Comparison of ENCODE assay signal across 23 cellular contexts in the genomic region with DNA sequence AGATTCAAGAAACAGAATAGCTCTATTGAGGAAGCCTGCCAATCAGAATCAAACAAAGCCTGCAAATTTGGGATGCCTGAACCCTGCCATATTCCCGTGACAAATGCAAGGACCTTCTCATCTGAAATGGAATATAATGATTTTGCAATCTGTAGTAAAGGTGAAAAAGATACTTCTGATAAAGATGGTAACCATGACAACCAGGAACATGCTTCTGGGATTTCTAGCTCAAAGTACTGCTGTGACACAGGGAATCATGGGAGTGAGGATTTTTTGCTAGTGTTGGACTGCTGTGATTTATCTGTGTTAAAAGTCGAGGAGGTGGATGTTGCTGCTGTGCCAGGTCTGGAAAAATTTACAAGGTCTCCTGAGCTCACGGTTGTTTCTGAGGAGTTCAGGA. TPM values are rescaled to one million over a fixed set of nuclear protein-coding genes. Genes with fewer than 3 reads are reported as not detected.
A peak's percentile ranks its signal among the peaks of the same experiment; 100 is the strongest.
DNase-seq lines count a peak whose midpoint lies in the region; ATAC-seq and TF ChIP-seq lines count a peak whose summit lies in the region.
"Had no signal": no experiment of that assay in that cellular context is flagged by ENCODE, and none has a peak within 500 bp of the region (broad histone marks: within the 10 kb centered on the region; RNA-seq: fewer than 3 reads in every experiment).

No MANE protein-coding gene starts in this region.

- H3K27ac Mint-ChIP-seq in progenitor cell of endocrine pancreas, result no peak overlapping the region
- H3K27ac Mint-ChIP-seq: CD4-positive, alpha-beta T cell had no signal

- H3K4me2 ChIP-seq in hepatocyte, result no peak overlapping the region
- H3K4me2 ChIP-seq: BLaER1 treated with 17β-estradiol and CSF1 and Interleukin-3, amounts not matched to agents 10 nM and 100 nM had no signal

- CTCF ChIA-PET in Panc1 (lab: Charles Lee), result no interaction called here

- no peaks in the 10 kb centered on the region for H4K20me1 ChIP-seq in hepatocyte (ENCODE audit: insufficient read depth, poor library complexity, severe bottlenecking)

- no peaks in the 10 kb centered on the region for H3K36me3 ChIP-seq in cardiac muscle cell
- H3K36me3 ChIP-seq in Panc1 (ENCODE audit: control insufficient read depth, insufficient read depth, low read length), result no peaks in the 10 kb centered on the region
- H3K36me3 ChIP-seq in hepatocyte (replicated peaks; ENCODE audit: insufficient read depth, low read depth), result no peaks in the 10 kb centered on the region

- in situ Hi-C loops in Panc1 (cut with HindIII; ENCODE audit: low pct_unique_long_range_greater_than_20kb, low sequenced_read_pairs), result no loop called here

- no peak overlapping the region for H3K4me3 ChIP-seq in cardiac muscle cell
- no peak overlapping the region for H3K4me3 ChIP-seq in Panc1 (ENCODE audit: low read depth in 2 of 2, low read length in 2 of 2)
- H3K4me3 ChIP-seq in hepatocyte, result no peak overlapping the region
- H3K4me3 ChIP-seq: BLaER1 treated with 17β-estradiol and CSF1 and Interleukin-3, amounts not matched to agents 10 nM and 100 nM; SJCRH30 had no signal

- BruUV-seq in Panc1 (replicated peaks; lab: Mats Ljungman, UMichigan), result TSS peak; percentile 77

- WGBS in hepatocyte (ENCODE audit: low lambda C conversion rate, missing lambda C conversion rate), result 51% methylated on average over 3 of the region's 3 CpGs

- H3K79me2 ChIP-seq in hepatocyte, result peaks cover 47% of the 10 kb centered on the region

- H3K4me3 Mint-ChIP-seq in progenitor cell of endocrine pancreas (ENCODE audit: low read depth), result no peak overlapping the region
- H3K4me3 Mint-ChIP-seq: CD4-positive, alpha-beta T cell had no signal

- POLR2A ChIA-PET in Panc1 (lab: Charles Lee), result no interaction called here

- TF ChIP-seq CTCF in cardiac muscle cell (IDR thresholded peaks at IDR 0.05; ENCODE audit: low read depth, low read length) (no peak), Panc1 (IDR thresholded peaks at IDR 0.05) (no peak), hepatocyte (IDR thresholded peaks at IDR 0.05; ENCODE audit: poor library complexity) (no peak), progenitor cell of endocrine pancreas (IDR thresholded peaks at IDR 0.05; ENCODE audit: unreplicated experiment) (no peak)

- H3K36me3 Mint-ChIP-seq in progenitor cell of endocrine pancreas (ENCODE audit: insufficient read depth), result peaks cover 7% of the 10 kb centered on the region

- intact Hi-C loops in cardiac septum (cut with DNase I) (no loop called here), Panc1 (cut with micrococcal nuclease; ENCODE audit: unreplicated experiment) (no loop called here)

- ATAC-seq in Panc1, result no peak
- no peak for ATAC-seq in GM21360 (IDR thresholded peaks at IDR 0.05; ENCODE audit: unreplicated experiment)
- ATAC-seq: SK-N-SH treated with all-trans-retinoic acid at 6 μM for 48 hours had no signal

- no peaks in the 10 kb centered on the region for H3K9me3 ChIP-seq in cardiac muscle cell (ENCODE audit: low read depth)
- no peaks in the 10 kb centered on the region for H3K9me3 ChIP-seq in Panc1 (ENCODE audit: control insufficient read depth, insufficient read depth, low read depth, low read length)
- no peaks in the 10 kb centered on the region for H3K9me3 ChIP-seq in hepatocyte (ENCODE audit: low read depth)
- H3K9me3 ChIP-seq: SJCRH30 had no signal

- H3K27ac ChIP-seq in cardiac muscle cell, result peak overlapping the region; percentile 66
- no peak overlapping the region for H3K27ac ChIP-seq in Panc1 (ENCODE audit: low read length)
- H3K27ac ChIP-seq in hepatocyte, result peak overlapping the region; percentile 51
- H3K27ac ChIP-seq: BLaER1 treated with 17β-estradiol and CSF1 and Interleukin-3, amounts not matched to agents 10 nM and 100 nM; HL-60; SJCRH30 had no signal

- DNase-seq in cardiac muscle cell (ENCODE audit: low read depth in 1 of 2, low spot score in 1 of 2), result no peak
- DNase-seq in cardiac septum (ENCODE audit: low spot score), result no peak
- DNase-seq in Panc1 (ENCODE audit: low read depth, low spot score), result no peak
- DNase-seq in hepatocyte (ENCODE audit: low spot score), result no peak
- no peak for DNase-seq in progenitor cell of endocrine pancreas (ENCODE audit: low spot score, unreplicated experiment)
- DNase-seq in NCI-H2196 treated with DMSO at 0.1 percent for 48 hours (lab: John Stamatoyannopoulos, UW; ENCODE audit: unreplicated experiment), result no peak
- DNase-seq: AML-193; CD4-positive, alpha-beta T cell; DMS53; GOT3; HCEC 1CT; Kasumi-1; MV-4-11; NCI-H1105; NCI-H1436 treated with DMSO at 0.1 percent for 48 hours; NCI-H1930; NCI-H2107; NCI-H526 treated with DMSO at 0.1 percent for 48 hours; SJCRH30 had no signal

- H3K9me2 ChIP-seq in hepatocyte (replicated peaks; ENCODE audit: insufficient read depth), result no peaks in the 10 kb centered on the region

- no peak overlapping the region for H2AFZ ChIP-seq in hepatocyte

- peaks cover 2% of the 10 kb centered on the region for H3K4me1 Mint-ChIP-seq in progenitor cell of endocrine pancreas (ENCODE audit: low read depth)

- H3K4me1 ChIP-seq in cardiac muscle cell (ENCODE audit: low read depth) (peaks cover 32% of the 10 kb centered on the region), Panc1 (ENCODE audit: control insufficient read depth, insufficient read depth, low read length) (no peaks in the 10 kb centered on the region; the same call in 1 of the 2 replicates), hepatocyte (ENCODE audit: insufficient read depth) (peaks cover 24% of the 10 kb centered on the region)
- H3K4me1 ChIP-seq: SJCRH30 had no signal

- H3K27me3 ChIP-seq in cardiac muscle cell (no peaks in the 10 kb centered on the region), Panc1 (ENCODE audit: control insufficient read depth, insufficient read depth, low read length) (no peaks in the 10 kb centered on the region), hepatocyte (no peaks in the 10 kb centered on the region)
- H3K27me3 ChIP-seq: BLaER1 treated with 17β-estradiol and CSF1 and Interleukin-3, amounts not matched to agents 10 nM and 100 nM; SJCRH30 had no signal

- no peaks in the 10 kb centered on the region for H3K9me3 Mint-ChIP-seq in progenitor cell of endocrine pancreas (ENCODE audit: low read depth)
- H3K9me3 Mint-ChIP-seq: CD4-positive, alpha-beta T cell had no signal

- no peaks in the 10 kb centered on the region for H3K27me3 Mint-ChIP-seq in progenitor cell of endocrine pancreas
- H3K27me3 Mint-ChIP-seq: CD4-positive, alpha-beta T cell had no signal

RNA-seq across cellular contexts. Expression of a gene that starts 33.4 kb away (rescaled TPM):
- total RNA-seq in cardiac muscle cell (67.7 and 88.7 TPM in 2 replicates), cardiac septum (260 TPM), Panc1 (2021; ENCODE audit: unreplicated experiment) (36.4 TPM), hepatocyte (82.1 and 101 TPM in 2 replicates), progenitor cell of endocrine pancreas (51.9 and 58.2 TPM in 2 replicates)
- polyA plus RNA-seq in cardiac muscle cell (46.8 and 55.9 TPM in 2 replicates), hepatocyte (81.3 and 82.8 TPM in 2 replicates)
- polyA plus RNA-seq in Panc1 (2012; ENCODE audit: insufficient read length), result 29.7 TPM
